ENCODE assay signal across 1 cellular context in the genomic region with DNA sequence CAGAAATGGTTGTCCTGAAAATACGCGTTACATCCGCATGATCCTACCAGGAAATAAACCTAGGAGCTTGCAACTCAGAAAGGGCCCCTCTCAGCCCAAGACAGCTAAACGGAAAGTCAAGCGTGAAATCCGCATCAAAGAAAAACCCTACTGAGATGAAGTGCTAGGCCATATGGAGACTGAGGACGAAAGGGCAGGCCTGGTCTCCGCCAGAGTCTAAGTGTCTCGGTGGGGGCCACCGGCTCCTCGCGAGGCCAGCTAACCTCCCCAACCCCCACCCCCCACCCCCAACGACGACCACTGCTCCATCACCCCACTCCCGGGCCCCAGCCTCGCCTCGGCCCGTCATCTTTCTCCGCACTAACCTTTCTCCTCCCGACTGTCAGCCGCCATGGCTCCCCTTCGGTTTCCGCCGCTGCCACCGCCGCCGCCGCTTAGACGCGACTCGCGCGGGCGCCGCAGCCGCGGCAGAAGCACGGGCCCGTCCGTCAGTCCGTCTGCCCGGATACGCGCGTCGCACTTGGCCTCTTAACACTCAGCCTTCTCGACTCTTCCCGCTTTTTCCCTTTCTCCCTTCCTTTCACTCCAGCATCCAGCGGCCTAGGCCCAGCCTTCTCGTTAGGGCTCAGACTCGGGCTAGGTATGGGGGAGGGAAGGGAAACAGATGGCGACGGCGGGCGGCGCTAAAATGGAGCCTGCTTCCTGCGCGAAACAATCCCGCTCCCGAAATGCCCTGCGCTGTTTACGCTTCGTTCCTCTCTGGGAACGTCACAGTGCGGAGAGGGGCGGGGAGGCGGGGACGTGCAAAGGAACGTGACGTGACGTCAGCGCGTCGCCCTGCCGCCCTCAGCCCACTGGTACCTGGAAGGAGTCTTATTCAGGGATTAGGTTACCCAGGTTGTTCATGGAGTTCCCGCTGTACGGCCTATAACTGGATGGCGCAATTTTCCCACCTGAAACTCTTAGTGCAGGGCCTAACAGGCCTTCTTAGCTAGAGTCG.
TF ChIP-seq lines count a peak whose summit lies in the region.

A gene (minus strand): TSS at position 730 of the 1,000 bp plus-strand sequence. CDS start 337 bp downstream, at position 393.

TF ChIP-seq in H1, 55 proteins besides CTCF, POLR2A, EP300 and RAD21 (continued from another document):
- TF ChIP-seq NRF1 (IDR thresholded peaks at IDR 0.05; ENCODE audit: low read depth, low read length), result no peak
- no peak for TF ChIP-seq EZH2 (IDR thresholded peaks at IDR 0.05; ENCODE audit: low read depth, low read length, severe bottlenecking)
- peak; percentile 69; the same call in 1 of the 2 replicates for TF ChIP-seq CHD1 (IDR thresholded peaks at IDR 0.05; ENCODE audit: low read depth, low read length)
- TF ChIP-seq TBP (IDR thresholded peaks at IDR 0.05; ENCODE audit: low read depth, low read length), result peak; percentile 94
- TF ChIP-seq PHF8 (conservative IDR thresholded peaks at IDR 0.05; ENCODE audit: low read depth, low read length), result peak; percentile 95
- no peak for TF ChIP-seq BACH1 (IDR thresholded peaks at IDR 0.05; ENCODE audit: low read length)
- TF ChIP-seq CTBP2 (IDR thresholded peaks at IDR 0.05; ENCODE audit: borderline replicate concordance, insufficient read depth, insufficient read length, low read length), result no peak
- TF ChIP-seq SP1 (IDR thresholded peaks at IDR 0.05; ENCODE audit: low read depth, low read length), result peak; percentile 73
- TF ChIP-seq, protein P1, sequence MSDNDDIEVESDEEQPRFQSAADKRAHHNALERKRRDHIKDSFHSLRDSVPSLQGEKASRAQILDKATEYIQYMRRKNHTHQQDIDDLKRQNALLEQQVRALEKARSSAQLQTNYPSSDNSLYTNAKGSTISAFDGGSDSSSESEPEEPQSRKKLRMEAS (IDR thresholded peaks at IDR 0.05), result peak; percentile 55
- TF ChIP-seq RNF2 (IDR thresholded peaks at IDR 0.05; ENCODE audit: borderline replicate concordance, low read depth, low read length, missing control alignments, poor library complexity, severe bottlenecking), result no peak
- TF ChIP-seq SP4 (IDR thresholded peaks at IDR 0.05; ENCODE audit: low read length), result peak; percentile 57; the same call in 1 of the 2 replicates
- TF ChIP-seq, protein P2, sequence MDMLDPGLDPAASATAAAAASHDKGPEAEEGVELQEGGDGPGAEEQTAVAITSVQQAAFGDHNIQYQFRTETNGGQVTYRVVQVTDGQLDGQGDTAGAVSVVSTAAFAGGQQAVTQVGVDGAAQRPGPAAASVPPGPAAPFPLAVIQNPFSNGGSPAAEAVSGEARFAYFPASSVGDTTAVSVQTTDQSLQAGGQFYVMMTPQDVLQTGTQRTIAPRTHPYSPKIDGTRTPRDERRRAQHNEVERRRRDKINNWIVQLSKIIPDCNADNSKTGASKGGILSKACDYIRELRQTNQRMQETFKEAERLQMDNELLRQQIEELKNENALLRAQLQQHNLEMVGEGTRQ (IDR thresholded peaks at IDR 0.05; ENCODE audit: low read length), result no peak
- TF ChIP-seq JUND (IDR thresholded peaks at IDR 0.05; ENCODE audit: low read length), result peak; percentile 49
- no peak for TF ChIP-seq SIX5 (IDR thresholded peaks at IDR 0.05; ENCODE audit: low read depth, low read length)
- TF ChIP-seq TAF1 (IDR thresholded peaks at IDR 0.05; ENCODE audit: low read depth, low read length), result peak; percentile 97
- TF ChIP-seq SIRT6 (IDR thresholded peaks at IDR 0.05; ENCODE audit: low read length), result no peak
- no peak for TF ChIP-seq BCL11A (IDR thresholded peaks at IDR 0.05; ENCODE audit: low read depth in 2 of 2, low read length in 2 of 2)
- TF ChIP-seq POLR2AphosphoS5 (IDR thresholded peaks at IDR 0.05; ENCODE audit: low read depth, low read length), result peak; percentile 99
- no peak for TF ChIP-seq EGR1 (IDR thresholded peaks at IDR 0.05; ENCODE audit: borderline replicate concordance, low read depth, low read length)
- peak in 1 of 2 experiments; percentile 36; a peak in 1 of 4 replicates for TF ChIP-seq SIN3A (conservative IDR thresholded peaks at IDR 0.05 in 1 of 2, IDR thresholded peaks at IDR 0.05 in 1 of 2; ENCODE audit: low read depth in 1 of 2, low read length in 2 of 2)
- TF ChIP-seq HDAC2 (IDR thresholded peaks at IDR 0.05; ENCODE audit: borderline replicate concordance in 1 of 2, low read depth in 2 of 2, low read length in 2 of 2), result peak in 1 of 2 experiments; percentile 61; a peak in 1 of 4 replicates
- peak; percentile 56 for TF ChIP-seq KDM4A (IDR thresholded peaks at IDR 0.05; ENCODE audit: low read depth, low read length, severe bottlenecking)
- TF ChIP-seq CEBPB (IDR thresholded peaks at IDR 0.05; ENCODE audit: low read depth, low read length), result peak; percentile 71
- TF ChIP-seq SUZ12 (IDR thresholded peaks at IDR 0.05; ENCODE audit: low read length), result no peak
- no peak for TF ChIP-seq KDM5A (IDR thresholded peaks at IDR 0.05; ENCODE audit: low read length)
- peak; percentile 19 for TF ChIP-seq SAP30 (IDR thresholded peaks at IDR 0.05; ENCODE audit: insufficient read depth, insufficient replicate concordance, low read length)
- peak; percentile 94 for TF ChIP-seq RBBP5 (IDR thresholded peaks at IDR 0.05; ENCODE audit: borderline replicate concordance, low read depth, low read length)
- peak; percentile 87 for TF ChIP-seq YY1 (IDR thresholded peaks at IDR 0.05; ENCODE audit: low read depth, low read length)
- peak; percentile 72 for TF ChIP-seq ASH2L (IDR thresholded peaks at IDR 0.05; ENCODE audit: low read length)
- peak; percentile 58 for TF ChIP-seq TEAD4 (IDR thresholded peaks at IDR 0.05; ENCODE audit: low read depth, low read length)
- TF ChIP-seq CREB1 (IDR thresholded peaks at IDR 0.05), result peak; percentile 97
- TF ChIP-seq, protein P3, sequence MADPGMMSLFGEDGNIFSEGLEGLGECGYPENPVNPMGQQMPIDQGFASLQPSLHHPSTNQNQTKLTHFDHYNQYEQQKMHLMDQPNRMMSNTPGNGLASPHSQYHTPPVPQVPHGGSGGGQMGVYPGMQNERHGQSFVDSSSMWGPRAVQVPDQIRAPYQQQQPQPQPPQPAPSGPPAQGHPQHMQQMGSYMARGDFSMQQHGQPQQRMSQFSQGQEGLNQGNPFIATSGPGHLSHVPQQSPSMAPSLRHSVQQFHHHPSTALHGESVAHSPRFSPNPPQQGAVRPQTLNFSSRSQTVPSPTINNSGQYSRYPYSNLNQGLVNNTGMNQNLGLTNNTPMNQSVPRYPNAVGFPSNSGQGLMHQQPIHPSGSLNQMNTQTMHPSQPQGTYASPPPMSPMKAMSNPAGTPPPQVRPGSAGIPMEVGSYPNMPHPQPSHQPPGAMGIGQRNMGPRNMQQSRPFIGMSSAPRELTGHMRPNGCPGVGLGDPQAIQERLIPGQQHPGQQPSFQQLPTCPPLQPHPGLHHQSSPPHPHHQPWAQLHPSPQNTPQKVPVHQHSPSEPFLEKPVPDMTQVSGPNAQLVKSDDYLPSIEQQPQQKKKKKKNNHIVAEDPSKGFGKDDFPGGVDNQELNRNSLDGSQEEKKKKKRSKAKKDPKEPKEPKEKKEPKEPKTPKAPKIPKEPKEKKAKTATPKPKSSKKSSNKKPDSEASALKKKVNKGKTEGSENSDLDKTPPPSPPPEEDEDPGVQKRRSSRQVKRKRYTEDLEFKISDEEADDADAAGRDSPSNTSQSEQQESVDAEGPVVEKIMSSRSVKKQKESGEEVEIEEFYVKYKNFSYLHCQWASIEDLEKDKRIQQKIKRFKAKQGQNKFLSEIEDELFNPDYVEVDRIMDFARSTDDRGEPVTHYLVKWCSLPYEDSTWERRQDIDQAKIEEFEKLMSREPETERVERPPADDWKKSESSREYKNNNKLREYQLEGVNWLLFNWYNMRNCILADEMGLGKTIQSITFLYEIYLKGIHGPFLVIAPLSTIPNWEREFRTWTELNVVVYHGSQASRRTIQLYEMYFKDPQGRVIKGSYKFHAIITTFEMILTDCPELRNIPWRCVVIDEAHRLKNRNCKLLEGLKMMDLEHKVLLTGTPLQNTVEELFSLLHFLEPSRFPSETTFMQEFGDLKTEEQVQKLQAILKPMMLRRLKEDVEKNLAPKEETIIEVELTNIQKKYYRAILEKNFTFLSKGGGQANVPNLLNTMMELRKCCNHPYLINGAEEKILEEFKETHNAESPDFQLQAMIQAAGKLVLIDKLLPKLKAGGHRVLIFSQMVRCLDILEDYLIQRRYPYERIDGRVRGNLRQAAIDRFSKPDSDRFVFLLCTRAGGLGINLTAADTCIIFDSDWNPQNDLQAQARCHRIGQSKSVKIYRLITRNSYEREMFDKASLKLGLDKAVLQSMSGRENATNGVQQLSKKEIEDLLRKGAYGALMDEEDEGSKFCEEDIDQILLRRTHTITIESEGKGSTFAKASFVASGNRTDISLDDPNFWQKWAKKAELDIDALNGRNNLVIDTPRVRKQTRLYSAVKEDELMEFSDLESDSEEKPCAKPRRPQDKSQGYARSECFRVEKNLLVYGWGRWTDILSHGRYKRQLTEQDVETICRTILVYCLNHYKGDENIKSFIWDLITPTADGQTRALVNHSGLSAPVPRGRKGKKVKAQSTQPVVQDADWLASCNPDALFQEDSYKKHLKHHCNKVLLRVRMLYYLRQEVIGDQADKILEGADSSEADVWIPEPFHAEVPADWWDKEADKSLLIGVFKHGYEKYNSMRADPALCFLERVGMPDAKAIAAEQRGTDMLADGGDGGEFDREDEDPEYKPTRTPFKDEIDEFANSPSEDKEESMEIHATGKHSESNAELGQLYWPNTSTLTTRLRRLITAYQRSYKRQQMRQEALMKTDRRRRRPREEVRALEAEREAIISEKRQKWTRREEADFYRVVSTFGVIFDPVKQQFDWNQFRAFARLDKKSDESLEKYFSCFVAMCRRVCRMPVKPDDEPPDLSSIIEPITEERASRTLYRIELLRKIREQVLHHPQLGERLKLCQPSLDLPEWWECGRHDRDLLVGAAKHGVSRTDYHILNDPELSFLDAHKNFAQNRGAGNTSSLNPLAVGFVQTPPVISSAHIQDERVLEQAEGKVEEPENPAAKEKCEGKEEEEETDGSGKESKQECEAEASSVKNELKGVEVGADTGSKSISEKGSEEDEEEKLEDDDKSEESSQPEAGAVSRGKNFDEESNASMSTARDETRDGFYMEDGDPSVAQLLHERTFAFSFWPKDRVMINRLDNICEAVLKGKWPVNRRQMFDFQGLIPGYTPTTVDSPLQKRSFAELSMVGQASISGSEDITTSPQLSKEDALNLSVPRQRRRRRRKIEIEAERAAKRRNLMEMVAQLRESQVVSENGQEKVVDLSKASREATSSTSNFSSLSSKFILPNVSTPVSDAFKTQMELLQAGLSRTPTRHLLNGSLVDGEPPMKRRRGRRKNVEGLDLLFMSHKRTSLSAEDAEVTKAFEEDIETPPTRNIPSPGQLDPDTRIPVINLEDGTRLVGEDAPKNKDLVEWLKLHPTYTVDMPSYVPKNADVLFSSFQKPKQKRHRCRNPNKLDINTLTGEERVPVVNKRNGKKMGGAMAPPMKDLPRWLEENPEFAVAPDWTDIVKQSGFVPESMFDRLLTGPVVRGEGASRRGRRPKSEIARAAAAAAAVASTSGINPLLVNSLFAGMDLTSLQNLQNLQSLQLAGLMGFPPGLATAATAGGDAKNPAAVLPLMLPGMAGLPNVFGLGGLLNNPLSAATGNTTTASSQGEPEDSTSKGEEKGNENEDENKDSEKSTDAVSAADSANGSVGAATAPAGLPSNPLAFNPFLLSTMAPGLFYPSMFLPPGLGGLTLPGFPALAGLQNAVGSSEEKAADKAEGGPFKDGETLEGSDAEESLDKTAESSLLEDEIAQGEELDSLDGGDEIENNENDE (IDR thresholded peaks at IDR 0.05; ENCODE audit: insufficient replicate concordance, low read length), result no peak
- TF ChIP-seq GABPA (IDR thresholded peaks at IDR 0.05; ENCODE audit: borderline replicate concordance, insufficient read depth, low read length), result no peak
- TF ChIP-seq RXRA (IDR thresholded peaks at IDR 0.05; ENCODE audit: insufficient read depth, low read depth, low read length), result no peak
- no peak for TF ChIP-seq POU5F1 (IDR thresholded peaks at IDR 0.05; ENCODE audit: low read depth, low read length)
- TF ChIP-seq ZNF274 (IDR thresholded peaks at IDR 0.05; ENCODE audit: borderline replicate concordance, extremely low read depth, low read length), result no peak
- TF ChIP-seq, protein P4, sequence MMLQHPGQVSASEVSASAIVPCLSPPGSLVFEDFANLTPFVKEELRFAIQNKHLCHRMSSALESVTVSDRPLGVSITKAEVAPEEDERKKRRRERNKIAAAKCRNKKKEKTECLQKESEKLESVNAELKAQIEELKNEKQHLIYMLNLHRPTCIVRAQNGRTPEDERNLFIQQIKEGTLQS (IDR thresholded peaks at IDR 0.05; ENCODE audit: insufficient read depth, low read depth, low read length), result no peak
- no peak for TF ChIP-seq FOSL1 (IDR thresholded peaks at IDR 0.05; ENCODE audit: insufficient read depth, low read depth, low read length)
- TF ChIP-seq CBX5 (IDR thresholded peaks at IDR 0.05; ENCODE audit: low read depth, low read length), result no peak
- TF ChIP-seq NANOG (IDR thresholded peaks at IDR 0.05; ENCODE audit: insufficient read depth, low read depth, low read length, poor library complexity, severe bottlenecking), result no peak
- no peak for TF ChIP-seq BRCA1 (IDR thresholded peaks at IDR 0.05; ENCODE audit: low read depth, low read length)
- peak; percentile 74; the same call in 1 of the 2 replicates for TF ChIP-seq GTF2F1 (IDR thresholded peaks at IDR 0.05; ENCODE audit: borderline replicate concordance, low read depth, low read length)
- TF ChIP-seq CHD2 (IDR thresholded peaks at IDR 0.05; ENCODE audit: low read length), result peak; percentile 60
- TF ChIP-seq, protein P5, sequence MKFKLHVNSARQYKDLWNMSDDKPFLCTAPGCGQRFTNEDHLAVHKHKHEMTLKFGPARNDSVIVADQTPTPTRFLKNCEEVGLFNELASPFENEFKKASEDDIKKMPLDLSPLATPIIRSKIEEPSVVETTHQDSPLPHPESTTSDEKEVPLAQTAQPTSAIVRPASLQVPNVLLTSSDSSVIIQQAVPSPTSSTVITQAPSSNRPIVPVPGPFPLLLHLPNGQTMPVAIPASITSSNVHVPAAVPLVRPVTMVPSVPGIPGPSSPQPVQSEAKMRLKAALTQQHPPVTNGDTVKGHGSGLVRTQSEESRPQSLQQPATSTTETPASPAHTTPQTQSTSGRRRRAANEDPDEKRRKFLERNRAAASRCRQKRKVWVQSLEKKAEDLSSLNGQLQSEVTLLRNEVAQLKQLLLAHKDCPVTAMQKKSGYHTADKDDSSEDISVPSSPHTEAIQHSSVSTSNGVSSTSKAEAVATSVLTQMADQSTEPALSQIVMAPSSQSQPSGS (IDR thresholded peaks at IDR 0.05; ENCODE audit: low read length), result no peak
- no peak for TF ChIP-seq RFX5 (IDR thresholded peaks at IDR 0.05; ENCODE audit: borderline replicate concordance, low read depth, low read length)
- TF ChIP-seq MAFK (IDR thresholded peaks at IDR 0.05; ENCODE audit: low read depth, low read length), result no peak
